Comparison of ENCODE assay signal across 8 cellular contexts in the genomic region with DNA sequence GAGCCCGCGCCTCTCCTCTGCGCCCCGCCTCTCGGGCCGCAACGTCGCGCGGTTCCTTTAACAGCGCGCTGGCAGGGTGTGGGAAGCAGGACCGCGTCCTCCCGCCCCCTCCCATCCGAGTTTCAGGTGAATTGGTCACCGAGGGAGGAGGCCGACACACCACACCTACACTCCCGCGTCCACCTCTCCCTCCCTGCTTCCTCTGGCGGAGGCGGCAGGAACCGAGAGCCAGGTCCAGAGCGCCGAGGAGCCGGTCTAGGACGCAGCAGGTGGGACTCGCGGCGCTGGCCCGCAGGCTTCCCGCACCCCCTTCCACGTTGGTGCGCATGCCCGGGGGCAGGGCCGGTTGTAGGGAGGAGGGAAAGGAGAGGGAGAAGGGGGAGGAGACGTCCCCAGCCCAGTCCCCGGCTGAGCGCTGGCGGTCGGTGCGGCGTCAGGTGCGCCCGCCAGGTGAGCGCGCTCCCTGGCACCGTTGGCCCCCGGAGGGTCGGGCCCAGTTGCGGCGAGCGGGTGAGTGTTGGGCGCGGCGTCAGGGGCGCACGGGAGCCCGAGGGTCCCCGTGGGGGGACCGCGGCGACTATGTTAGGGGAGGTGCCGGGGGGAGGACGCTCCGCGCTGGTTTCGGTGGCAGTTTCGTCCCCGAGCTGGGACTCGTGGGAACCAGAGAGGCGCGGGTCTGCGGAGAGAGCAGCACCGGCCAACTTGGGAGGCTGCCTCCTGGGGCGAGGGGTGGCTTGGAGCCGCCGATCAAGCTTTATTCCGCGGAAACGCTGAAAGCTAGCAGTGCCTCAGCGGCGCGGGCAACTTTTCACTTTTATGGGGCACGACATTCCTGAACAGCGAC. TPM values are rescaled to one million over a fixed set of nuclear protein-coding genes. Genes with fewer than 3 reads are reported as not detected.
A peak's percentile ranks its signal among the peaks of the same experiment; 100 is the strongest.
DNase-seq lines count a peak whose midpoint lies in the region; ATAC-seq and TF ChIP-seq lines count a peak whose summit lies in the region.

A gene with protein sequence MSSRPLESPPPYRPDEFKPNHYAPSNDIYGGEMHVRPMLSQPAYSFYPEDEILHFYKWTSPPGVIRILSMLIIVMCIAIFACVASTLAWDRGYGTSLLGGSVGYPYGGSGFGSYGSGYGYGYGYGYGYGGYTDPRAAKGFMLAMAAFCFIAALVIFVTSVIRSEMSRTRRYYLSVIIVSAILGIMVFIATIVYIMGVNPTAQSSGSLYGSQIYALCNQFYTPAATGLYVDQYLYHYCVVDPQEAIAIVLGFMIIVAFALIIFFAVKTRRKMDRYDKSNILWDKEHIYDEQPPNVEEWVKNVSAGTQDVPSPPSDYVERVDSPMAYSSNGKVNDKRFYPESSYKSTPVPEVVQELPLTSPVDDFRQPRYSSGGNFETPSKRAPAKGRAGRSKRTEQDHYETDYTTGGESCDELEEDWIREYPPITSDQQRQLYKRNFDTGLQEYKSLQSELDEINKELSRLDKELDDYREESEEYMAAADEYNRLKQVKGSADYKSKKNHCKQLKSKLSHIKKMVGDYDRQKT (plus strand): TSS at position 400 of the 844 bp plus-strand sequence. CDS start 11,455 bp downstream, outside the sequence.

- H3K4me3 ChIP-seq in heart right ventricle = peak within 1 kb of the TSS; percentile 54 to 72 (median 64)

- peaks cover 71% of the 10 kb centered on the region for H3K27me3 Mint-ChIP-seq in T-helper 1 cell treated with Interleukin-12 subunit alpha and Interleukin-12 subunit beta and Interleukin-4 antibody, amounts not matched to agents 30 μg/mL and 1 μg/mL, for 36 hours (ENCODE audit: low read depth)
- peaks cover 55% of the 10 kb centered on the region for H3K27me3 Mint-ChIP-seq in activated naive CD4-positive, alpha-beta T cell treated with anti-CD3 and anti-CD28 coated beads for 36 hours (ENCODE audit: low read depth)

- H3K9me3 ChIP-seq in heart right ventricle = no peaks in the 10 kb centered on the region

- H3K4me1 ChIP-seq in heart right ventricle = peaks cover 3 to 26% (median 20%) of the 10 kb centered on the region in 9 donors

- intact Hi-C loops in activated naive CD4-positive, alpha-beta T cell treated with anti-CD3 and anti-CD28 coated beads for 36 hours (cut with micrococcal nuclease) = loop anchor here (5.0 kb wide), 1 partner anchor 400 kb away; a partner anchor contains a TSS
- intact Hi-C loops in heart right ventricle (cut with DNase I) (no loop called here), posterior vena cava (cut with DNase I) (no loop called here)

- H3K36me3 ChIP-seq in heart right ventricle = no peaks in the 10 kb centered on the region

- DNase-seq in T-helper 1 cell = no peak
- peak; percentile 72 for DNase-seq in NCI-H2227 (lab: John Stamatoyannopoulos, UW; ENCODE audit: unreplicated experiment)
- DNase-seq in activated naive CD4-positive, alpha-beta T cell treated with anti-CD3 and anti-CD28 coated beads for 36 hours = peak; percentile 23
- peak in 1 of 2 donors; percentile 19 for DNase-seq in heart right ventricle
- DNase-seq in posterior vena cava (ENCODE audit: low spot score) = peak; percentile 82
- DNase-seq in OCI-M1 (lab: John Stamatoyannopoulos, UW) = no peak

- no peaks in the 10 kb centered on the region for H3K9me3 Mint-ChIP-seq in T-helper 1 cell treated with Interleukin-12 subunit alpha and Interleukin-12 subunit beta and Interleukin-4 antibody, amounts not matched to agents 30 μg/mL and 1 μg/mL, for 36 hours
- no peaks in the 10 kb centered on the region for H3K9me3 Mint-ChIP-seq in activated naive CD4-positive, alpha-beta T cell treated with anti-CD3 and anti-CD28 coated beads for 36 hours

- CTCF ChIA-PET in activated naive CD4-positive, alpha-beta T cell treated with anti-CD3 and anti-CD28 coated beads for 36 hours (lab: Charles Lee) = no interaction called here

- WGBS in heart right ventricle, 2 donors = 0 to 1% methylated on average over 76 to 86 of the region's 86 CpGs

- no peaks in the 10 kb centered on the region for H3K36me3 Mint-ChIP-seq in T-helper 1 cell treated with Interleukin-12 subunit alpha and Interleukin-12 subunit beta and Interleukin-4 antibody, amounts not matched to agents 30 μg/mL and 1 μg/mL, for 36 hours (ENCODE audit: low read depth)
- H3K36me3 Mint-ChIP-seq in activated naive CD4-positive, alpha-beta T cell treated with anti-CD3 and anti-CD28 coated beads for 36 hours (ENCODE audit: low read depth) = no peaks in the 10 kb centered on the region

- peak within 1 kb of the TSS; percentile 67 for H3K4me3 Mint-ChIP-seq in T-helper 1 cell treated with Interleukin-12 subunit alpha and Interleukin-12 subunit beta and Interleukin-4 antibody, amounts not matched to agents 30 μg/mL and 1 μg/mL, for 36 hours
- peak within 1 kb of the TSS; percentile 74 for H3K4me3 Mint-ChIP-seq in activated naive CD4-positive, alpha-beta T cell treated with anti-CD3 and anti-CD28 coated beads for 36 hours

- ATAC-seq in HG02852 (IDR thresholded peaks at IDR 0.05; ENCODE audit: unreplicated experiment) = peak; percentile 67
- peak; percentile 25 to 75 (median 58) for ATAC-seq in heart right ventricle

- H3K27ac ChIP-seq in heart right ventricle = peak within 1 kb of the TSS in 2 of 10 donors; percentile 16 to 58

- peaks cover 0 to 63% (median 50%) of the 10 kb centered on the region in 7 donors for H3K27me3 ChIP-seq in heart right ventricle

- no peak for TF ChIP-seq CTCF in heart right ventricle (IDR thresholded peaks at IDR 0.05)

- peaks cover 2% of the 10 kb centered on the region for H3K4me1 Mint-ChIP-seq in T-helper 1 cell treated with Interleukin-12 subunit alpha and Interleukin-12 subunit beta and Interleukin-4 antibody, amounts not matched to agents 30 μg/mL and 1 μg/mL, for 36 hours (ENCODE audit: low read depth)
- peaks cover 3% of the 10 kb centered on the region for H3K4me1 Mint-ChIP-seq in activated naive CD4-positive, alpha-beta T cell treated with anti-CD3 and anti-CD28 coated beads for 36 hours (ENCODE audit: low read depth)

- H3K27ac Mint-ChIP-seq in T-helper 1 cell treated with Interleukin-12 subunit alpha and Interleukin-12 subunit beta and Interleukin-4 antibody, amounts not matched to agents 30 μg/mL and 1 μg/mL, for 36 hours = no peak within 1 kb of the TSS
- H3K27ac Mint-ChIP-seq in activated naive CD4-positive, alpha-beta T cell treated with anti-CD3 and anti-CD28 coated beads for 36 hours = no peak within 1 kb of the TSS

RNA-seq across cellular contexts. Expression of the gene that starts here (rescaled TPM):
- total RNA-seq in activated naive CD4-positive, alpha-beta T cell treated with anti-CD3 and anti-CD28 coated beads for 36 hours = under 1 TPM; 0.26 to 0.62 TPM
- total RNA-seq in heart right ventricle (1 to 10 TPM in 9 of 10 donors, under 1 TPM in 1; 0.98 to 3.1 (median 1.9) TPM), posterior vena cava (1 to 10 TPM; 1.9 TPM)
- polyA plus RNA-seq in heart right ventricle = 1 to 10 TPM in 1 of 2 donors, under 1 TPM in 1; 0.30 to 6.5 TPM

Comparison
In these comparisons a context has a peak if more than half of its experiments do, and no peak if none do; other contexts are left out.
1. Peak in DNase-seq in activated naive CD4-positive, alpha-beta T cell treated with anti-CD3 and anti-CD28 coated beads for 36 hours; RNA of the gene not detected or under 1 TPM.
2. DNase-seq: peak in NCI-H2227 (single experiment) and posterior vena cava (single experiment); none in T-helper 1 cell (0 of 5) and OCI-M1 (single experiment).